19 cellular contexts compared by ENCODE assay signal in the genomic region with DNA sequence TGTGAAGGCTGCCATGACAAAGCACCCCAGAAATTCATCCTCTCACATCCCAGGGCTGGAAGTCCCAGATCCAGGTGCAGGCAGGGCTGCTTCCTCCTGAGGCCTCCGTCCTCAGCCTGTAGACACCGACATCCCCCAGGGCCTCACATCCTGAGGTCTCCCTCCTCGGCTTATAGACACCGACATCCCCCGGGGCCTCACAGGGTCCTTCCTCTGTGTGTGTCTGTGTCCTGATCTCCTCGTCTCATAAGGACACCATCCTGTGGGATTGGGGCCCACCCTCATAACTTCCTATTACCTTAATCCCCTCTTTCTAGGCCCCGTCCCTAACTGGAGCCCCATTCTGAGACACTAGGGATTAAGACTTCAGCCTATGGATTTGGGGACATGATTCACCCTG.
DNase-seq lines count a peak whose midpoint lies in the region; ATAC-seq and TF ChIP-seq lines count a peak whose summit lies in the region.
"Had no signal": no experiment of that assay in that cellular context is flagged by ENCODE, and none has a peak within 500 bp of the region (broad histone marks: within the 10 kb centered on the region; RNA-seq: fewer than 3 reads in every experiment).

No MANE protein-coding gene starts in this region.

- H3K4me3 ChIP-seq in BLaER1 treated with 17β-estradiol and CSF1 and Interleukin-3, amounts not matched to agents 10 nM and 100 nM: no peak overlapping the region
- H3K4me3 ChIP-seq in SJCRH30 (no peak overlapping the region), smooth muscle cell (no peak overlapping the region), mucosa of descending colon (no peak overlapping the region)

- 33% methylated on average over 7 of the region's 7 CpGs for WGBS in smooth muscle cell (ENCODE audit: low lambda C conversion rate)

- peaks cover 0 to 16% (median 0%) of the 10 kb centered on the region in 11 experiments; a peak in 8 of 22 replicates for H3K27me3 ChIP-seq in BLaER1 treated with 17β-estradiol and CSF1 and Interleukin-3, amounts not matched to agents 10 nM and 100 nM
- no peaks in the 10 kb centered on the region for H3K27me3 ChIP-seq in SJCRH30
- no peaks in the 10 kb centered on the region for H3K27me3 ChIP-seq in smooth muscle cell (ENCODE audit: low read depth)

- H3K27ac ChIP-seq in BLaER1 treated with 17β-estradiol and CSF1 and Interleukin-3, amounts not matched to agents 10 nM and 100 nM: peak overlapping the region in 1 of 11 experiments; percentile 12; a peak in 1 of 22 replicates
- H3K27ac ChIP-seq in SJCRH30: peak overlapping the region; percentile 1; the same call in 1 of the 2 replicates
- H3K27ac ChIP-seq in smooth muscle cell (ENCODE audit: low read depth): peak overlapping the region; percentile 64

- peaks cover 28 to 41% (median 37%) of the 10 kb centered on the region in 11 experiments for H3K9me3 ChIP-seq in BLaER1 treated with 17β-estradiol and CSF1 and Interleukin-3, amounts not matched to agents 10 nM and 100 nM (replicated peaks in 1 of 11)
- H3K9me3 ChIP-seq in SJCRH30 (replicated peaks): no peaks in the 10 kb centered on the region
- no peaks in the 10 kb centered on the region for H3K9me3 ChIP-seq in smooth muscle cell (replicated peaks; ENCODE audit: low read depth)
- H3K9me3 ChIP-seq in mucosa of descending colon: no peaks in the 10 kb centered on the region

- DNase-seq in SJCRH30 (peak; percentile 52 to 59), endothelial cell (ENCODE audit: low spot score) (no peak), smooth muscle cell (lab: John Stamatoyannopoulos, UW; ENCODE audit: unreplicated experiment) (no peak), SW 1271 (lab: John Stamatoyannopoulos, UW) (no peak), NCI-H2196 (lab: John Stamatoyannopoulos, UW; ENCODE audit: unreplicated experiment) (no peak), mucosa of descending colon (no peak)
- DNase-seq: 8988T; C1 segment of cervical spinal cord; CD4-positive, CD25-positive, alpha-beta regulatory T cell; CD8-positive, alpha-beta memory T cell; COR-L47; DMS 273 treated with DMSO at 0.1 percent for 48 hours; DMS53; GOT3; H7 had no signal

- no peaks in the 10 kb centered on the region for H3K9me3 Mint-ChIP-seq in endothelial cell (ENCODE audit: unreplicated experiment)
- H3K9me3 Mint-ChIP-seq: IgD-negative memory B cell had no signal

- peaks cover 18% of the 10 kb centered on the region for H3K36me3 Mint-ChIP-seq in endothelial cell (ENCODE audit: low read depth, unreplicated experiment)
- H3K36me3 Mint-ChIP-seq: CD4-positive, CD25-positive, alpha-beta regulatory T cell; CD8-positive, alpha-beta memory T cell; IgD-negative memory B cell had no signal

- peaks cover 9% of the 10 kb centered on the region for H3K27me3 Mint-ChIP-seq in endothelial cell (ENCODE audit: unreplicated experiment)
- H3K27me3 Mint-ChIP-seq: CD4-positive, CD25-positive, alpha-beta regulatory T cell had no signal

- H3K4me2 ChIP-seq in BLaER1 treated with 17β-estradiol and CSF1 and Interleukin-3, amounts not matched to agents 10 nM and 100 nM: peak overlapping the region in 8 of 11 experiments; percentile 21 to 61 (median 50); a peak in 15 of 22 replicates
- peak overlapping the region; percentile 64 for H3K4me2 ChIP-seq in smooth muscle cell

- H4K20me1 ChIP-seq in BLaER1 treated with 17β-estradiol and CSF1 and Interleukin-3, amounts not matched to agents 10 nM and 100 nM: no peaks in the 10 kb centered on the region
- no peaks in the 10 kb centered on the region for H4K20me1 ChIP-seq in smooth muscle cell (ENCODE audit: low read depth)

- H3K4me1 ChIP-seq in BLaER1 treated with 17β-estradiol and CSF1 and Interleukin-3, amounts not matched to agents 10 nM and 100 nM: peaks cover 0 to 58% (median 49%) of the 10 kb centered on the region in 10 experiments; a peak in 18 of 20 replicates
- peaks cover 22% of the 10 kb centered on the region for H3K4me1 ChIP-seq in SJCRH30
- peaks cover 24% of the 10 kb centered on the region for H3K4me1 ChIP-seq in smooth muscle cell (ENCODE audit: low read depth)
- no peaks in the 10 kb centered on the region for H3K4me1 ChIP-seq in mucosa of descending colon (ENCODE audit: low read depth)

- peaks cover 43% of the 10 kb centered on the region for H3K4me1 Mint-ChIP-seq in endothelial cell (ENCODE audit: unreplicated experiment)

- peak overlapping the region; percentile 65 for H3K27ac Mint-ChIP-seq in endothelial cell (ENCODE audit: unreplicated experiment)
- H3K27ac Mint-ChIP-seq: CD4-positive, CD25-positive, alpha-beta regulatory T cell; IgD-negative memory B cell had no signal

- H3K36me3 ChIP-seq in BLaER1 treated with 17β-estradiol and CSF1 and Interleukin-3, amounts not matched to agents 10 nM and 100 nM: peaks cover 0 to 3% (median 0%) of the 10 kb centered on the region in 11 experiments; a peak in 1 of 22 replicates
- H3K36me3 ChIP-seq in SJCRH30: no peaks in the 10 kb centered on the region
- H3K36me3 ChIP-seq in smooth muscle cell (ENCODE audit: low read depth): no peaks in the 10 kb centered on the region
- H3K36me3 ChIP-seq in mucosa of descending colon (ENCODE audit: low read depth): no peaks in the 10 kb centered on the region

- no peaks in the 10 kb centered on the region for H3K79me2 ChIP-seq in smooth muscle cell (ENCODE audit: low read depth)

- H3K9ac ChIP-seq in BLaER1 treated with 17β-estradiol and CSF1 and Interleukin-3, amounts not matched to agents 10 nM and 100 nM: no peak overlapping the region
- no peak overlapping the region for H3K9ac ChIP-seq in smooth muscle cell (ENCODE audit: low read depth)

- no peak overlapping the region for H2AFZ ChIP-seq in smooth muscle cell (ENCODE audit: low read depth)

- ATAC-seq in GM21423 (IDR thresholded peaks at IDR 0.05; ENCODE audit: unreplicated experiment): no peak
- no peak for ATAC-seq in mucosa of descending colon
- ATAC-seq: HepG2 had no signal

- TF ChIP-seq CTCF in endothelial cell (IDR thresholded peaks at IDR 0.05; ENCODE audit: unreplicated experiment): no peak
- TF ChIP-seq CTCF in smooth muscle cell (IDR thresholded peaks at IDR 0.05; ENCODE audit: borderline replicate concordance, insufficient read depth, poor library complexity, severe bottlenecking): no peak
- TF ChIP-seq CTCF in mucosa of descending colon (IDR thresholded peaks at IDR 0.05): no peak

- H3K4me3 Mint-ChIP-seq in endothelial cell (ENCODE audit: unreplicated experiment): no peak overlapping the region
- H3K4me3 Mint-ChIP-seq: CD4-positive, CD25-positive, alpha-beta regulatory T cell; CD8-positive, alpha-beta memory T cell; IgD-negative memory B cell had no signal

- intact Hi-C loops in mucosa of descending colon (cut with DNase I, micrococcal nuclease): loop anchor here in 1 of 2 donors (10.0 kb wide), 1 partner anchor 686 kb away; no protein-coding TSS in a partner anchor

- H3F3A ChIP-seq in smooth muscle cell (ENCODE audit: low read depth): no peaks in the 10 kb centered on the region

Comparison
In these comparisons a context has a peak if more than half of its experiments do, and no peak if none do; other contexts are left out.
1. DNase-seq: peak in SJCRH30 (2 of 2); none in endothelial cell (single experiment), smooth muscle cell (single experiment), SW 1271 (0 of 2), NCI-H2196 (single experiment) and mucosa of descending colon (0 of 3).